ENCODE assay signal across 8 cellular contexts in the genomic region with DNA sequence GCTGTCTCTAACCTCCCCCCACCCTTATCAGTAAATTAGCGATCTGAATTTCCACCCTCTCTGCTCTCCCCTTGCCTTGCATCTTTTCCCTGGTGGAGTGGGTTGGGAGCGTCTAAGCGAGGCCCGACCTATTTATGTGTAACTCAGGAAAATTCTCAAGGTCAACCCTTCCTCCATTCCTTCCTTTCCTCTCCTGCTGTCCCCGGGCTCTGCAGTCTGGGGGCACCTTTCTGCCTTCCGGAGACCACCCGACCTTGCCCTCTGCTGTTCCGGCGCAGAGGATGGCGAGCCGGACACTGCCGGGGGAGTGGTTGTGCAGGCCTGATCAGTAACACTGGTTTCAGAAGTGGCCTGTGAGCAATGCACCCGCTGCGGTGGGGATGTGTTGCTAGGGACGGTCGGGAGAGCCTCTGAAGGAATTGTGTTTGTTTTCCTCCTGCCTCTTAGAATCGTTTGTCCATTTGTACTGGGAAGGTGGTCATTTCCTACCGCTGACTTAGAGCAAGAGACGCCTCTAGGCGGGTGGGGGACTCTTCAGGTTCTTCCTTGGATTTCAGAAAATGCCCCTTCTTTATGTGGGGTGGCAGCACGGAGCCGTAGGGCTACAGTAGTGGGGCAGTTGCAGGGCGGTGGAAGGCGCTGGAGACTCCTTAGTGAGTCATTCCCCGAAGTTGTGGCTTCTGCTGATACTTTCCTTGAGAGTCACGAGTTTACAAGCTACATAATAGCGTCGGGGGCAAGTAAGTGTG. TPM values are rescaled to one million over a fixed set of nuclear protein-coding genes. Genes with fewer than 3 reads are reported as not detected.
DNase-seq lines count a peak whose midpoint lies in the region; ATAC-seq, FAIRE-seq and TF ChIP-seq lines count a peak whose summit lies in the region.

No MANE protein-coding gene starts in this region.

- H3K4me1 Mint-ChIP-seq in activated CD8-positive, alpha-beta memory T cell treated with anti-CD3 and anti-CD28 coated beads, Interleukin-2, amount 10 ng/mL, durations not matched to agents 7 days and 5 days: peaks cover 28% of the 10 kb centered on the region

- peak overlapping the region; percentile 79 to 99 (median 96) for H3K9ac ChIP-seq in subcutaneous abdominal adipose tissue (ENCODE audit: low read length in 5 of 5)

- peaks cover 0 to 6% of the 10 kb centered on the region in 2 donors for H3K36me3 ChIP-seq in muscle layer of duodenum (ENCODE audit: control insufficient read depth in 1 of 2, insufficient read depth in 2 of 2, low read length in 2 of 2)
- H3K36me3 ChIP-seq in subcutaneous abdominal adipose tissue (ENCODE audit: control insufficient read depth in 5 of 5, insufficient read depth in 5 of 5, low read length in 5 of 5): no peaks in the 10 kb centered on the region

- no peak overlapping the region for H3K4me3 Mint-ChIP-seq in activated CD8-positive, alpha-beta memory T cell treated with anti-CD3 and anti-CD28 coated beads, Interleukin-2, amount 10 ng/mL, durations not matched to agents 7 days and 5 days

- no peaks in the 10 kb centered on the region for H3K9me3 Mint-ChIP-seq in activated CD8-positive, alpha-beta memory T cell treated with anti-CD3 and anti-CD28 coated beads, Interleukin-2, amount 10 ng/mL, durations not matched to agents 7 days and 5 days (ENCODE audit: low read depth)

- peak; percentile 89 for DNase-seq in A172 (ENCODE audit: low spot score)
- DNase-seq in GM12891 (ENCODE audit: insufficient read length, low spot score): no peak
- DNase-seq in NCI-H526 (lab: John Stamatoyannopoulos, UW): peak; percentile 73 to 85
- DNase-seq in activated CD8-positive, alpha-beta memory T cell treated with anti-CD3 and anti-CD28 coated beads, Interleukin-2, amount 10 ng/mL, durations not matched to agents 7 days and 5 days: peak; percentile 76

- H3K27me3 ChIP-seq in muscle layer of duodenum (ENCODE audit: low read depth, low read length): no peaks in the 10 kb centered on the region
- H3K27me3 ChIP-seq in subcutaneous abdominal adipose tissue (ENCODE audit: control insufficient read depth in 5 of 5, insufficient read depth in 4 of 5, low read length in 5 of 5): no peaks in the 10 kb centered on the region

- no peaks in the 10 kb centered on the region for H3K27me3 Mint-ChIP-seq in activated CD8-positive, alpha-beta memory T cell treated with anti-CD3 and anti-CD28 coated beads, Interleukin-2, amount 10 ng/mL, durations not matched to agents 7 days and 5 days

- ATAC-seq in HG02870 (IDR thresholded peaks at IDR 0.05; ENCODE audit: unreplicated experiment) (peak; percentile 36), esophagus mucosa (peak; percentile 58)
- ATAC-seq in activated CD8-positive, alpha-beta memory T cell treated with anti-CD3 and anti-CD28 coated beads, Interleukin-2, amount 10 ng/mL, durations not matched to agents 7 days and 5 days: peak; percentile 24

- no peak overlapping the region for H3K27ac Mint-ChIP-seq in activated CD8-positive, alpha-beta memory T cell treated with anti-CD3 and anti-CD28 coated beads, Interleukin-2, amount 10 ng/mL, durations not matched to agents 7 days and 5 days

- peak overlapping the region; percentile 97 for H3K27ac ChIP-seq in muscle layer of duodenum (ENCODE audit: low read length)
- H3K27ac ChIP-seq in subcutaneous abdominal adipose tissue (ENCODE audit: low read depth, low read length): peak overlapping the region; percentile 98

- no peaks in the 10 kb centered on the region for H3K36me3 Mint-ChIP-seq in activated CD8-positive, alpha-beta memory T cell treated with anti-CD3 and anti-CD28 coated beads, Interleukin-2, amount 10 ng/mL, durations not matched to agents 7 days and 5 days

- H3K9me3 ChIP-seq in muscle layer of duodenum (ENCODE audit: control insufficient read depth in 1 of 2, low read length in 2 of 2) (no peaks in the 10 kb centered on the region), subcutaneous abdominal adipose tissue (ENCODE audit: control insufficient read depth in 5 of 5, low read length in 5 of 5) (no peaks in the 10 kb centered on the region)

- no peak for TF ChIP-seq POLR2A in GM12891 (IDR thresholded peaks at IDR 0.05; ENCODE audit: low read depth, low read length)

- peak; percentile 70 for FAIRE-seq in GM12891 (lab: Jason Lieb, UNC)

- peak overlapping the region; percentile 88 to 97 for H3K4me3 ChIP-seq in muscle layer of duodenum (ENCODE audit: low read depth in 1 of 2, low read length in 2 of 2)
- H3K4me3 ChIP-seq in subcutaneous abdominal adipose tissue (ENCODE audit: low read depth in 1 of 5, low read length in 5 of 5): peak overlapping the region; percentile 89 to 100 (median 98)

- CTCF ChIA-PET in activated CD8-positive, alpha-beta memory T cell treated with anti-CD3 and anti-CD28 coated beads, Interleukin-2, amount 10 ng/mL, durations not matched to agents 7 days and 5 days (lab: Charles Lee): interaction anchor here (0.8 to 1.7 kb wide), 3 partner anchors 20 to 53 kb away, joined by 3 to 4 read pairs (median 3); no protein-coding TSS in a partner anchor

- peaks cover 15 to 37% of the 10 kb centered on the region in 2 donors for H3K4me1 ChIP-seq in muscle layer of duodenum (ENCODE audit: control insufficient read depth in 1 of 2, insufficient read depth in 2 of 2, low read length in 2 of 2)
- peaks cover 5 to 62% (median 52%) of the 10 kb centered on the region in 5 donors for H3K4me1 ChIP-seq in subcutaneous abdominal adipose tissue (ENCODE audit: control insufficient read depth in 5 of 5, insufficient read depth in 5 of 5, low read length in 5 of 5)

TF ChIP-seq in GM12891, 5 proteins besides CTCF, POLR2A, EP300 and RAD21:
- TF ChIP-seq TAF1 (IDR thresholded peaks at IDR 0.05; ENCODE audit: low read depth, low read length) (no peak), POU2F2 (IDR thresholded peaks at IDR 0.05; ENCODE audit: low read depth, low read length) (no peak), PAX5 (IDR thresholded peaks at IDR 0.05; ENCODE audit: insufficient read depth, low read length, severe bottlenecking) (no peak), SPI1 (IDR thresholded peaks at IDR 0.05; ENCODE audit: low read depth, low read length) (no peak), POLR2AphosphoS5 (IDR thresholded peaks at IDR 0.05; ENCODE audit: low read depth, low read length) (no peak)

RNA-seq across cellular contexts. Expression of a gene that starts 0.5 kb away (rescaled TPM):
- 224 and 279 TPM in 2 replicates for total RNA-seq in A172 (2014; rRNA removed; shearing (Covaris generic))
- polyA plus RNA-seq in GM12891 (2012; ENCODE audit: low read depth, missing spikeins): 72.7 TPM
- total RNA-seq in activated CD8-positive, alpha-beta memory T cell treated with anti-CD3 and anti-CD28 coated beads, Interleukin-2, amount 10 ng/mL, durations not matched to agents 7 days and 5 days: 10 to 100 TPM; 53.7 to 58.4 TPM
- 58.9 TPM for total RNA-seq in esophagus mucosa
